11 cellular contexts compared by ENCODE assay signal in the genomic region with DNA sequence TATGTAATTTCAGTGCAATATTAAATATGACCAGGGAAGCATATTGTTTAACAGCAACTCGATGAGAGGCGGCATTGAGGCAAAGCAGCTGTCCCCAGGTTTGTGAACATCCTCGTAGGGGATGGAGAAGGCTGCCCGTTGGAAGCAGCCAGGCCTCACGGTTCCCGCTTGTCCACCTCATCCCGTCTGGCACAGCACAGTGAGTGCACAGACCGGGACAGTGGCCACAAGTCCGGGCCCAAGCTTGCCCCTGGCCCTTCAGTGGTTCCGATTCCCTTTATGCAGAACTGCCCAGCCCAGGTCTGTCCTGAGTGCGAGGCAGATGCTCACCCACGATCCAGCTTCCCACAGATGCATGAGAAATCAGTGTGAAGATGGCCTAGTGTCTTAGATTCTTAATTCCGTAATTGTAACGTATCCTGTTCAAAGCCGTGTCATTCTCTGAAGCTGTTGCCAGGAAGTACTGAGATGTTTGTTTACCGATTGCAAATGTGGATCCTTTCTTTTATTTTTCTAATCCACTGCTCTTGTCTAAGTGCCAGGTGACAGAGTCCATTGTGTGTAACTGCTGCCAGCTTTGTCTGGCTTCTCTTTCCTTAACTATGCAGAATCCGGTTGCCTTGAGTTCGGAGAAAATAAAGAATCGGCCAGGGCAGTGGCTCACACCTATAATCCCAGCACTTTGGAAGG. TPM values are rescaled to one million over a fixed set of nuclear protein-coding genes. Genes with fewer than 3 reads are reported as not detected.
DNase-seq lines count a peak whose midpoint lies in the region; ATAC-seq and TF ChIP-seq lines count a peak whose summit lies in the region.
"Had no signal": no experiment of that assay in that cellular context is flagged by ENCODE, and none has a peak within 500 bp of the region (broad histone marks: within the 10 kb centered on the region; RNA-seq: fewer than 3 reads in every experiment).

No MANE protein-coding gene starts in this region.

- 88 to 97% methylated on average over 13 to 19 of the region's 19 CpGs for WGBS in endodermal cell (ENCODE audit: insufficient coverage in 1 of 2, insufficient read length in 1 of 2), 2 experiments

- intact Hi-C loops in mucosa of descending colon (cut with DNase I, micrococcal nuclease): no loop called here

- peaks cover 59% of the 10 kb centered on the region for H3K36me3 Mint-ChIP-seq in endodermal cell (ENCODE audit: low read depth)

- no peaks in the 10 kb centered on the region for H3K27me3 ChIP-seq in endodermal cell (ENCODE audit: control insufficient read depth, insufficient read depth, low read length, poor library complexity, severe bottlenecking)

- peaks cover 3% of the 10 kb centered on the region for H3K4me1 Mint-ChIP-seq in endodermal cell

- DNase-seq in COR-L47 (lab: John Stamatoyannopoulos, UW) (peak; percentile 22), NCI-H2196 (lab: John Stamatoyannopoulos, UW; ENCODE audit: unreplicated experiment) (peak; percentile 41), endodermal cell (no peak), mucosa of descending colon (peak in 1 of 3 donors; percentile 59), SW 1271 (lab: John Stamatoyannopoulos, UW) (no peak), foreskin melanocyte (no peak), KBM-7 (no peak)
- DNase-seq: activated naive CD4-positive, alpha-beta T cell treated with Interleukin-2 at 50 U/mL for 16 hours; GOT3; WERI-Rb-1 had no signal

- no peak overlapping the region for H3K9ac ChIP-seq in endodermal cell (ENCODE audit: extremely low read depth, low read length, poor library complexity, severe bottlenecking)

- ATAC-seq in mucosa of descending colon (peak; percentile 82), HG02678 (IDR thresholded peaks at IDR 0.05; ENCODE audit: unreplicated experiment) (no peak)

- peaks cover 13% of the 10 kb centered on the region for H3K36me3 ChIP-seq in endodermal cell (ENCODE audit: control insufficient read depth, insufficient read depth, low read length)
- H3K36me3 ChIP-seq in mucosa of descending colon (ENCODE audit: low read depth): no peaks in the 10 kb centered on the region

- in situ Hi-C loops in KBM-7 (cut with MboI; ENCODE audit: low pct_unique_long_range_greater_than_20kb, low sequenced_read_pairs): no loop called here

- no peak overlapping the region for H3K4me3 Mint-ChIP-seq in endodermal cell

- no peaks in the 10 kb centered on the region for H3K9me3 ChIP-seq in endodermal cell (ENCODE audit: control insufficient read depth, low read length)
- H3K9me3 ChIP-seq in mucosa of descending colon: no peaks in the 10 kb centered on the region

- H3K4me1 ChIP-seq in endodermal cell (ENCODE audit: control insufficient read depth, insufficient read depth, low read length) (no peaks in the 10 kb centered on the region), mucosa of descending colon (ENCODE audit: low read depth) (peaks cover 9% of the 10 kb centered on the region)

- H3K4me3 ChIP-seq in endodermal cell (ENCODE audit: low read length) (no peak overlapping the region), mucosa of descending colon (no peak overlapping the region)

- H3K27ac Mint-ChIP-seq in endodermal cell: peak overlapping the region; percentile 88

- H3K27me3 Mint-ChIP-seq in endodermal cell (ENCODE audit: insufficient read depth): no peaks in the 10 kb centered on the region

- TF ChIP-seq CTCF in endodermal cell (conservative IDR thresholded peaks at IDR 0.05) (no peak), mucosa of descending colon (IDR thresholded peaks at IDR 0.05) (no peak)

- no peaks in the 10 kb centered on the region for H3K9me3 Mint-ChIP-seq in endodermal cell

- no peak overlapping the region for H3K27ac ChIP-seq in endodermal cell (ENCODE audit: low read depth, low read length)
- H3K27ac ChIP-seq: WERI-Rb-1 had no signal

RNA-seq across cellular contexts. Expression of a gene that starts 35.5 kb away (rescaled TPM):
- total RNA-seq in endodermal cell (10 to 100 TPM; 58.0 to 82.3 TPM), mucosa of descending colon (100 to 1,000 TPM in 2 of 3 donors, 10 to 100 TPM in 1; 76.1 to 117 (median 100) TPM)
- polyA plus RNA-seq in endodermal cell (2013, experiment 1 of 2): 42.3 TPM
- 39.7 TPM for polyA plus RNA-seq in endodermal cell (2013, experiment 2 of 2)

Comparison
In these comparisons a context has a peak if more than half of its experiments do, and no peak if none do; other contexts are left out.
1. DNase-seq: peak in COR-L47 (single experiment) and NCI-H2196 (single experiment); none in endodermal cell (single experiment), SW 1271 (0 of 2), foreskin melanocyte (single experiment) and KBM-7 (single experiment).